In genomic region chr17:8375738-8376259, GRCh38 we compare ENCODE assay signal across 7 cellular contexts. TPM values are rescaled to one million over a fixed set of nuclear protein-coding genes. Genes with fewer than 3 reads are reported as not detected.
DNase-seq lines count a peak whose midpoint lies in the region; ATAC-seq and TF ChIP-seq lines count a peak whose summit lies in the region.

No MANE protein-coding gene starts in this region.

- H2BK15ac ChIP-seq in mesendoderm (replicated peaks; ENCODE audit: low read depth): no peak overlapping the region

- H3K27ac ChIP-seq in mesendoderm (ENCODE audit: low read depth, low read length) (no peak overlapping the region), upper lobe of right lung (peak overlapping the region; percentile 84)

- no peak overlapping the region for H2BK5ac ChIP-seq in mesendoderm (ENCODE audit: low read length)

- intact Hi-C loops in upper lobe of right lung (cut with DNase I): no loop called here

- peak overlapping the region; percentile 40 for H3K4ac ChIP-seq in mesendoderm (ENCODE audit: low read depth, low read length)

- peak overlapping the region; percentile 99 for H3K56ac ChIP-seq in mesendoderm (ENCODE audit: low read length)

- peak overlapping the region; percentile 28 for H3K4me2 ChIP-seq in mesendoderm (ENCODE audit: low read length)

- no peak for TF ChIP-seq CTCF in upper lobe of right lung (IDR thresholded peaks at IDR 0.05)

- DNase-seq in NCI-H69 (lab: John Stamatoyannopoulos, UW) (peak; percentile 54), dedifferentiated amniotic fluid mesenchymal stem cell (ENCODE audit: extremely low spot score) (peak; percentile 22), mesendoderm (peak; percentile 47), upper lobe of right lung (no peak)
- DNase-seq in effector CD4-positive, alpha-beta T cell: no peak
- DNase-seq in stimulated activated CD4-positive, alpha-beta T cell treated with anti-CD3 and anti-CD28 coated beads, Interleukin-4, amount 100 ng/mL, for 1 hour: no peak

- H3K4me1 ChIP-seq in mesendoderm (ENCODE audit: control insufficient read depth, low read depth, low read length) (no peaks in the 10 kb centered on the region), upper lobe of right lung (peaks cover 24% of the 10 kb centered on the region)

- H2BK120ac ChIP-seq in mesendoderm (ENCODE audit: low read depth, low read length): no peak overlapping the region

- H4K8ac ChIP-seq in mesendoderm (ENCODE audit: low read depth, low read length): no peak overlapping the region

- no peak overlapping the region for H4K5ac ChIP-seq in mesendoderm (ENCODE audit: low read length)

- peaks cover 8% of the 10 kb centered on the region for H3K79me2 ChIP-seq in mesendoderm (ENCODE audit: control insufficient read depth, insufficient read depth, low read length)

- ATAC-seq in GM18868 (IDR thresholded peaks at IDR 0.05; ENCODE audit: unreplicated experiment) (peak; percentile 10), upper lobe of right lung (peak; percentile 15)

- H3K36me3 ChIP-seq in mesendoderm (ENCODE audit: control insufficient read depth, insufficient read depth, low read length) (peaks cover 7% of the 10 kb centered on the region), upper lobe of right lung (peaks cover 40% of the 10 kb centered on the region)

- H3K18ac ChIP-seq in mesendoderm (ENCODE audit: low read length): no peak overlapping the region

- peaks cover 4% of the 10 kb centered on the region for H3K79me1 ChIP-seq in mesendoderm (ENCODE audit: low read length)

- WGBS in mesendoderm (ENCODE audit: extremely low coverage, insufficient coverage, low lambda C conversion rate): no CpG with 5 or more reads among the region's 18 CpGs

- H3K4me3 ChIP-seq in mesendoderm (ENCODE audit: low read length) (peak overlapping the region; percentile 65), upper lobe of right lung (peak overlapping the region; percentile 79)

- H2AK5ac ChIP-seq in mesendoderm (ENCODE audit: low read length): no peak overlapping the region

- H3K9ac ChIP-seq in mesendoderm (ENCODE audit: low read length): peak overlapping the region; percentile 94

- H3K27me3 ChIP-seq in mesendoderm (ENCODE audit: insufficient read depth, low read length, poor library complexity) (no peaks in the 10 kb centered on the region), upper lobe of right lung (no peaks in the 10 kb centered on the region)

- H3K9me3 ChIP-seq in upper lobe of right lung: no peaks in the 10 kb centered on the region

- no peak overlapping the region for H3K23ac ChIP-seq in mesendoderm (ENCODE audit: low read length)

RNA-seq across cellular contexts. Expression of gene RPL26, which starts 7.2 kb away (rescaled TPM):
- polyA plus RNA-seq in mesendoderm (2013, experiment 1 of 2): 6,705 TPM
- polyA plus RNA-seq in mesendoderm (2013, experiment 2 of 2): 6,705 TPM
- 1,173 TPM for total RNA-seq in upper lobe of right lung

RNA-seq across cellular contexts. Expression of gene RNF222, which starts 21.8 kb away (rescaled TPM):
- polyA plus RNA-seq in mesendoderm (2013, experiment 1 of 2): 0.08 TPM
- polyA plus RNA-seq in mesendoderm (2013, experiment 2 of 2): 0.08 TPM
- not detected for total RNA-seq in upper lobe of right lung

RNA-seq across cellular contexts. Expression of gene ODF4, which starts 36.2 kb away (rescaled TPM):
- not detected for polyA plus RNA-seq in mesendoderm (2013, experiment 1 of 2)
- polyA plus RNA-seq in mesendoderm (2013, experiment 2 of 2): not detected
- total RNA-seq in upper lobe of right lung: not detected

RNA-seq across cellular contexts. Expression of gene NDEL1, which starts 59.9 kb away (rescaled TPM):
- 34.4 TPM for polyA plus RNA-seq in mesendoderm (2013, experiment 1 of 2)
- 34.5 TPM for polyA plus RNA-seq in mesendoderm (2013, experiment 2 of 2)
- total RNA-seq in upper lobe of right lung: 80.6 TPM

Comparison
In these comparisons a context has a peak if more than half of its experiments do, and no peak if none do; other contexts are left out.
1. DNase-seq: peak in NCI-H69 (single experiment), dedifferentiated amniotic fluid mesenchymal stem cell (single experiment) and mesendoderm (single experiment); none in upper lobe of right lung (single experiment), effector CD4-positive, alpha-beta T cell (single experiment) and stimulated activated CD4-positive, alpha-beta T cell treated with anti-CD3 and anti-CD28 coated beads, Interleukin-4, amount 100 ng/mL, for 1 hour (single experiment).